1 cellular context compared by ENCODE assay signal in genomic region chr11:118265954-118266353, GRCh38.
TF ChIP-seq lines count a peak whose summit lies in the region.

No MANE protein-coding gene starts in this region.

TF ChIP-seq in H1, 55 proteins besides CTCF, POLR2A, EP300 and RAD21:
- TF ChIP-seq TAF7 (optimal IDR thresholded peaks at IDR 0.05; ENCODE audit: borderline replicate concordance, low read depth, low read length) (no peak), MAFK (IDR thresholded peaks at IDR 0.05; ENCODE audit: low read depth, low read length) (no peak), SP4 (IDR thresholded peaks at IDR 0.05; ENCODE audit: low read length) (no peak)
